In the genomic region with DNA sequence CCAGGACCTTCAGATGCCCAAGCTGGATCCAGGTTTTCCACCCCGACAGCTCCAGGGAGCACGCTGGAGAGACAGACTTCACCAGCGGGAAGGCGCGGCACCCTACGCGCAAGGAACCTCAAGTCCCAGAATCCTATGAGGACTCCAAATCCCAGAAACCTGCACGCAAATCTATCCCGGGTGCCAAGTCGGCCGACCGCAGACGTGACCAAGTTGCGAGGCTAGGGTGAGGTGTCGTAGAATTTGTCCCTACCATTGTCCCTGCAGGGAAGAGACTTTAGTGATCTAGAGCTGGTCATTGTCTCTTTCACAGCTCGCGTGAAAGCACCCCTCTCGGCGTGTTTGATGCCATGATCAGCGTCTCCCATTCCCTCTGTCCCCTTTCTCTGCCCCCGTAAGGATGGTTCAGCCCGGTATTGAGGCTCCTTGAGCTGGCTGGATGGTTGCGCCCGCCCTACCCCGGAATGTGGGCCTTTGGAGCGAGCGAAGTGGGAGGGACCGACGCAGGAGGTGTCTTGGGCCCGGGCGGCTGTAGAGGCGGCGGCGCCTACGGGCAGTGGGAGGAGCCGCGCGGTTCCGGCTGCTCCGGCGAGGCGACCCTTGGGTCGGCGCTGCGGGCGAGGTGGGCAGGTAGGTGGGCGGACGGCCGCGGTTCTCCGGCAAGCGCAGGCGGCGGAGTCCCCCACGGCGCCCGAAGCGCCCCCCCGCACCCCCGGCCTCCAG, we compare ENCODE assay signal across 1 cellular context.
TF ChIP-seq lines count a peak whose summit lies in the region.

A gene (plus strand): TSS at position 501 of the 723 bp plus-strand sequence. CDS start 246 bp downstream, outside the sequence.

TF ChIP-seq in HepG2, 621 proteins besides CTCF, POLR2A, EP300 and RAD21 (continued from another document):
- TF ChIP-seq, protein P1, sequence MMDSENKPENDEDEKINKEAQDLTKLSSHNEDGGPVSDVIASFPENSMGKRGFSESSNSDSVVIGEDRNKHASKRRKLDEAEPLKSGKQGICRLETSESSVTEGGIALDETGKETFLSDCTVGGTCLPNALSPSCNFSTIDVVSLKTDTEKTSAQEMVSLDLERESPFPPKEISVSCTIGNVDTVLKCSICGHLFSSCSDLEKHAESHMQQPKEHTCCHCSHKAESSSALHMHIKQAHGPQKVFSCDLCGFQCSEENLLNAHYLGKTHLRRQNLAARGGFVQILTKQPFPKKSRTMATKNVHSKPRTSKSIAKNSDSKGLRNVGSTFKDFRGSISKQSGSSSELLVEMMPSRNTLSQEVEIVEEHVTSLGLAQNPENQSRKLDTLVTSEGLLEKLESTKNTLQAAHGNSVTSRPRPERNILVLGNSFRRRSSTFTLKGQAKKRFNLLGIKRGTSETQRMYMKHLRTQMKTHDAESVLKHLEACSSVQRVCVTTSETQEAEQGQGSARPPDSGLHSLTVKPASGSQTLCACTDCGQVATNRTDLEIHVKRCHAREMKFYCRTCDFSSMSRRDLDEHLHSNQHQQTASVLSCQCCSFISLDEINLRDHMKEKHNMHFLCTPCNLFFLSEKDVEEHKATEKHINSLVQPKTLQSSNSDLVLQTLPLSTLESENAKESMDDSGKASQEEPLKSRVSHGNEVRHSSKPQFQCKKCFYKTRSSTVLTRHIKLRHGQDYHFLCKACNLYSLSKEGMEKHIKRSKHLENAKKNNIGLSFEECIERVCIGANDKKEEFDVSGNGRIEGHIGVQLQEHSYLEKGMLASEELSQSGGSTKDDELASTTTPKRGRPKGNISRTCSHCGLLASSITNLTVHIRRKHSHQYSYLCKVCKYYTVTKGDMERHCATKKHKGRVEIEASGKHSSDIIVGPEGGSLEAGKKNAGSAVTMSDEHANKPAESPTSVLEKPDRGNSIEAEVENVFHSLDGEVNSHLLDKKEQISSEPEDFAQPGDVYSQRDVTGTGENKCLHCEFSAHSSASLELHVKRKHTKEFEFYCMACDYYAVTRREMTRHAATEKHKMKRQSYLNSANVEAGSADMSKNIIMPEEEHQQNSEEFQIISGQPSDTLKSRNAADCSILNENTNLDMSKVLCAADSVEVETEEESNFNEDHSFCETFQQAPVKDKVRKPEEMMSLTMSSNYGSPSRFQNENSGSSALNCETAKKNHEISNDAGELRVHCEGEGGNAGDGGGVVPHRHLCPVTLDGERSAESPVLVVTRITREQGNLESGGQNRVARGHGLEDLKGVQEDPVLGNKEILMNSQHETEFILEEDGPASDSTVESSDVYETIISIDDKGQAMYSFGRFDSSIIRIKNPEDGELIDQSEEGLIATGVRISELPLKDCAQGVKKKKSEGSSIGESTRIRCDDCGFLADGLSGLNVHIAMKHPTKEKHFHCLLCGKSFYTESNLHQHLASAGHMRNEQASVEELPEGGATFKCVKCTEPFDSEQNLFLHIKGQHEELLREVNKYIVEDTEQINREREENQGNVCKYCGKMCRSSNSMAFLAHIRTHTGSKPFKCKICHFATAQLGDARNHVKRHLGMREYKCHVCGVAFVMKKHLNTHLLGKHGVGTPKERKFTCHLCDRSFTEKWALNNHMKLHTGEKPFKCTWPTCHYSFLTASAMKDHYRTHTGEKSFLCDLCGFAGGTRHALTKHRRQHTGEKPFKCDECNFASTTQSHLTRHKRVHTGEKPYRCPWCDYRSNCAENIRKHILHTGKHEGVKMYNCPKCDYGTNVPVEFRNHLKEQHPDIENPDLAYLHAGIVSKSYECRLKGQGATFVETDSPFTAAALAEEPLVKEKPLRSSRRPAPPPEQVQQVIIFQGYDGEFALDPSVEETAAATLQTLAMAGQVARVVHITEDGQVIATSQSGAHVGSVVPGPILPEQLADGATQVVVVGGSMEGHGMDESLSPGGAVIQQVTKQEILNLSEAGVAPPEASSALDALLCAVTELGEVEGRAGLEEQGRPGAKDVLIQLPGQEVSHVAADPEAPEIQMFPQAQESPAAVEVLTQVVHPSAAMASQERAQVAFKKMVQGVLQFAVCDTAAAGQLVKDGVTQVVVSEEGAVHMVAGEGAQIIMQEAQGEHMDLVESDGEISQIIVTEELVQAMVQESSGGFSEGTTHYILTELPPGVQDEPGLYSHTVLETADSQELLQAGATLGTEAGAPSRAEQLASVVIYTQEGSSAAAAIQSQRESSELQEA (CRISPR knock-in tag; IDR thresholded peaks at IDR 0.05; ENCODE audit: not compliant biosample characterization) = no peak
- peak; percentile 76 for TF ChIP-seq HNRNPLL (IDR thresholded peaks at IDR 0.05; ENCODE audit: low read depth, low read length, poor library complexity, severe bottlenecking)
- TF ChIP-seq KLF6 (CRISPR knock-in tag; IDR thresholded peaks at IDR 0.05) = 0 out of 2 replicates have a peak, but pooled peaks have one; percentile 40
- TF ChIP-seq HDAC2 (CRISPR knock-in tag; IDR thresholded peaks at IDR 0.05) = 0 out of 2 replicates have a peak, but pooled peaks have one; percentile 14
- peak; percentile 62 for TF ChIP-seq ZSCAN21 (CRISPR knock-in tag; IDR thresholded peaks at IDR 0.05; ENCODE audit: borderline replicate concordance)
- peak; percentile 61; the same call in 1 of the 2 replicates for TF ChIP-seq ZSCAN31 (CRISPR knock-in tag; IDR thresholded peaks at IDR 0.05; ENCODE audit: low read depth)
- TF ChIP-seq POLR2AphosphoS5 (IDR thresholded peaks at IDR 0.05; ENCODE audit: low read depth, low read length) = peak; percentile 49
- TF ChIP-seq, protein P2, sequence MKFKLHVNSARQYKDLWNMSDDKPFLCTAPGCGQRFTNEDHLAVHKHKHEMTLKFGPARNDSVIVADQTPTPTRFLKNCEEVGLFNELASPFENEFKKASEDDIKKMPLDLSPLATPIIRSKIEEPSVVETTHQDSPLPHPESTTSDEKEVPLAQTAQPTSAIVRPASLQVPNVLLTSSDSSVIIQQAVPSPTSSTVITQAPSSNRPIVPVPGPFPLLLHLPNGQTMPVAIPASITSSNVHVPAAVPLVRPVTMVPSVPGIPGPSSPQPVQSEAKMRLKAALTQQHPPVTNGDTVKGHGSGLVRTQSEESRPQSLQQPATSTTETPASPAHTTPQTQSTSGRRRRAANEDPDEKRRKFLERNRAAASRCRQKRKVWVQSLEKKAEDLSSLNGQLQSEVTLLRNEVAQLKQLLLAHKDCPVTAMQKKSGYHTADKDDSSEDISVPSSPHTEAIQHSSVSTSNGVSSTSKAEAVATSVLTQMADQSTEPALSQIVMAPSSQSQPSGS (CRISPR knock-in tag; IDR thresholded peaks at IDR 0.05) = peak; percentile 74
- TF ChIP-seq, protein P3, sequence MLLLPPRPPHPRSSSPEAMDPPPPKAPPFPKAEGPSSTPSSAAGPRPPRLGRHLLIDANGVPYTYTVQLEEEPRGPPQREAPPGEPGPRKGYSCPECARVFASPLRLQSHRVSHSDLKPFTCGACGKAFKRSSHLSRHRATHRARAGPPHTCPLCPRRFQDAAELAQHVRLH (CRISPR knock-in tag; IDR thresholded peaks at IDR 0.05; ENCODE audit: borderline replicate concordance, low read depth) = 0 out of 2 replicates have a peak, but pooled peaks have one; percentile 25
- TF ChIP-seq ZNF451 (CRISPR knock-in tag; IDR thresholded peaks at IDR 0.05) = 0 out of 2 replicates have a peak, but pooled peaks have one; percentile 53
- no peak for TF ChIP-seq ZBTB42 (CRISPR knock-in tag; IDR thresholded peaks at IDR 0.05)
- no peak for TF ChIP-seq ZNF607 (CRISPR knock-in tag; IDR thresholded peaks at IDR 0.05; ENCODE audit: borderline replicate concordance)
- TF ChIP-seq, protein P4, sequence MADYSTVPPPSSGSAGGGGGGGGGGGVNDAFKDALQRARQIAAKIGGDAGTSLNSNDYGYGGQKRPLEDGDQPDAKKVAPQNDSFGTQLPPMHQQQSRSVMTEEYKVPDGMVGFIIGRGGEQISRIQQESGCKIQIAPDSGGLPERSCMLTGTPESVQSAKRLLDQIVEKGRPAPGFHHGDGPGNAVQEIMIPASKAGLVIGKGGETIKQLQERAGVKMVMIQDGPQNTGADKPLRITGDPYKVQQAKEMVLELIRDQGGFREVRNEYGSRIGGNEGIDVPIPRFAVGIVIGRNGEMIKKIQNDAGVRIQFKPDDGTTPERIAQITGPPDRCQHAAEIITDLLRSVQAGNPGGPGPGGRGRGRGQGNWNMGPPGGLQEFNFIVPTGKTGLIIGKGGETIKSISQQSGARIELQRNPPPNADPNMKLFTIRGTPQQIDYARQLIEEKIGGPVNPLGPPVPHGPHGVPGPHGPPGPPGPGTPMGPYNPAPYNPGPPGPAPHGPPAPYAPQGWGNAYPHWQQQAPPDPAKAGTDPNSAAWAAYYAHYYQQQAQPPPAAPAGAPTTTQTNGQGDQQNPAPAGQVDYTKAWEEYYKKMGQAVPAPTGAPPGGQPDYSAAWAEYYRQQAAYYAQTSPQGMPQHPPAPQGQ (CRISPR knock-in tag; IDR thresholded peaks at IDR 0.05; ENCODE audit: borderline replicate concordance) = no peak
- TF ChIP-seq HES4 (CRISPR knock-in tag; IDR thresholded peaks at IDR 0.05; ENCODE audit: borderline replicate concordance) = peak; percentile 87
- TF ChIP-seq, protein P5, sequence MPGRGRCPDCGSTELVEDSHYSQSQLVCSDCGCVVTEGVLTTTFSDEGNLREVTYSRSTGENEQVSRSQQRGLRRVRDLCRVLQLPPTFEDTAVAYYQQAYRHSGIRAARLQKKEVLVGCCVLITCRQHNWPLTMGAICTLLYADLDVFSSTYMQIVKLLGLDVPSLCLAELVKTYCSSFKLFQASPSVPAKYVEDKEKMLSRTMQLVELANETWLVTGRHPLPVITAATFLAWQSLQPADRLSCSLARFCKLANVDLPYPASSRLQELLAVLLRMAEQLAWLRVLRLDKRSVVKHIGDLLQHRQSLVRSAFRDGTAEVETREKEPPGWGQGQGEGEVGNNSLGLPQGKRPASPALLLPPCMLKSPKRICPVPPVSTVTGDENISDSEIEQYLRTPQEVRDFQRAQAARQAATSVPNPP (CRISPR knock-in tag; IDR thresholded peaks at IDR 0.05) = 0 out of 2 replicates have a peak, but pooled peaks have one; percentile 30
- TF ChIP-seq, protein P6, sequence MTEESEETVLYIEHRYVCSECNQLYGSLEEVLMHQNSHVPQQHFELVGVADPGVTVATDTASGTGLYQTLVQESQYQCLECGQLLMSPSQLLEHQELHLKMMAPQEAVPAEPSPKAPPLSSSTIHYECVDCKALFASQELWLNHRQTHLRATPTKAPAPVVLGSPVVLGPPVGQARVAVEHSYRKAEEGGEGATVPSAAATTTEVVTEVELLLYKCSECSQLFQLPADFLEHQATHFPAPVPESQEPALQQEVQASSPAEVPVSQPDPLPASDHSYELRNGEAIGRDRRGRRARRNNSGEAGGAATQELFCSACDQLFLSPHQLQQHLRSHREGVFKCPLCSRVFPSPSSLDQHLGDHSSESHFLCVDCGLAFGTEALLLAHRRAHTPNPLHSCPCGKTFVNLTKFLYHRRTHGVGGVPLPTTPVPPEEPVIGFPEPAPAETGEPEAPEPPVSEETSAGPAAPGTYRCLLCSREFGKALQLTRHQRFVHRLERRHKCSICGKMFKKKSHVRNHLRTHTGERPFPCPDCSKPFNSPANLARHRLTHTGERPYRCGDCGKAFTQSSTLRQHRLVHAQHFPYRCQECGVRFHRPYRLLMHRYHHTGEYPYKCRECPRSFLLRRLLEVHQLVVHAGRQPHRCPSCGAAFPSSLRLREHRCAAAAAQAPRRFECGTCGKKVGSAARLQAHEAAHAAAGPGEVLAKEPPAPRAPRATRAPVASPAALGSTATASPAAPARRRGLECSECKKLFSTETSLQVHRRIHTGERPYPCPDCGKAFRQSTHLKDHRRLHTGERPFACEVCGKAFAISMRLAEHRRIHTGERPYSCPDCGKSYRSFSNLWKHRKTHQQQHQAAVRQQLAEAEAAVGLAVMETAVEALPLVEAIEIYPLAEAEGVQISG (CRISPR knock-in tag; IDR thresholded peaks at IDR 0.05) = peak; percentile 73; the same call in 1 of the 2 replicates
- no peak for TF ChIP-seq ZNF878 (CRISPR knock-in tag; IDR thresholded peaks at IDR 0.05)
- TF ChIP-seq, protein P7, sequence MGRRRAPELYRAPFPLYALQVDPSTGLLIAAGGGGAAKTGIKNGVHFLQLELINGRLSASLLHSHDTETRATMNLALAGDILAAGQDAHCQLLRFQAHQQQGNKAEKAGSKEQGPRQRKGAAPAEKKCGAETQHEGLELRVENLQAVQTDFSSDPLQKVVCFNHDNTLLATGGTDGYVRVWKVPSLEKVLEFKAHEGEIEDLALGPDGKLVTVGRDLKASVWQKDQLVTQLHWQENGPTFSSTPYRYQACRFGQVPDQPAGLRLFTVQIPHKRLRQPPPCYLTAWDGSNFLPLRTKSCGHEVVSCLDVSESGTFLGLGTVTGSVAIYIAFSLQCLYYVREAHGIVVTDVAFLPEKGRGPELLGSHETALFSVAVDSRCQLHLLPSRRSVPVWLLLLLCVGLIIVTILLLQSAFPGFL (CRISPR knock-in tag; IDR thresholded peaks at IDR 0.05) = no peak
- peak; percentile 77; the same call in 1 of the 2 replicates for TF ChIP-seq SP4 (CRISPR knock-in tag; IDR thresholded peaks at IDR 0.05)
- TF ChIP-seq ZNF441 (CRISPR knock-in tag; IDR thresholded peaks at IDR 0.05; ENCODE audit: borderline replicate concordance) = peak; percentile 33; the same call in 1 of the 2 replicates
- 0 out of 2 replicates have a peak, but pooled peaks have one; percentile 48 for TF ChIP-seq ZZZ3 (CRISPR knock-in tag; IDR thresholded peaks at IDR 0.05; ENCODE audit: borderline replicate concordance)
- peak; percentile 74 for TF ChIP-seq SAP130 (CRISPR knock-in tag; IDR thresholded peaks at IDR 0.05; ENCODE audit: low read depth)
- no peak for TF ChIP-seq RARG (CRISPR knock-in tag; IDR thresholded peaks at IDR 0.05; ENCODE audit: low read depth)
- TF ChIP-seq TEAD3 (CRISPR knock-in tag; optimal IDR thresholded peaks at IDR 0.05; ENCODE audit: borderline replicate concordance) = peak; percentile 98
- TF ChIP-seq ZNF615 (CRISPR knock-in tag; IDR thresholded peaks at IDR 0.05; ENCODE audit: borderline replicate concordance) = no peak
- TF ChIP-seq, protein P8, sequence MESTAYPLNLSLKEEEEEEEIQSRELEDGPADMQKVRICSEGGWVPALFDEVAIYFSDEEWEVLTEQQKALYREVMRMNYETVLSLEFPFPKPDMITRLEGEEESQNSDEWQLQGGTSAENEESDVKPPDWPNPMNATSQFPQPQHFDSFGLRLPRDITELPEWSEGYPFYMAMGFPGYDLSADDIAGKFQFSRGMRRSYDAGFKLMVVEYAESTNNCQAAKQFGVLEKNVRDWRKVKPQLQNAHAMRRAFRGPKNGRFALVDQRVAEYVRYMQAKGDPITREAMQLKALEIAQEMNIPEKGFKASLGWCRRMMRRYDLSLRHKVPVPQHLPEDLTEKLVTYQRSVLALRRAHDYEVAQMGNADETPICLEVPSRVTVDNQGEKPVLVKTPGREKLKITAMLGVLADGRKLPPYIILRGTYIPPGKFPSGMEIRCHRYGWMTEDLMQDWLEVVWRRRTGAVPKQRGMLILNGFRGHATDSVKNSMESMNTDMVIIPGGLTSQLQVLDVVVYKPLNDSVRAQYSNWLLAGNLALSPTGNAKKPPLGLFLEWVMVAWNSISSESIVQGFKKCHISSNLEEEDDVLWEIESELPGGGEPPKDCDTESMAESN (CRISPR knock-in tag; conservative IDR thresholded peaks at IDR 0.05) = peak; percentile 70; the same call in 1 of the 2 replicates
- peak; percentile 84 for TF ChIP-seq ZFX (CRISPR knock-in tag; IDR thresholded peaks at IDR 0.05; ENCODE audit: low read depth)
- TF ChIP-seq, protein P9, sequence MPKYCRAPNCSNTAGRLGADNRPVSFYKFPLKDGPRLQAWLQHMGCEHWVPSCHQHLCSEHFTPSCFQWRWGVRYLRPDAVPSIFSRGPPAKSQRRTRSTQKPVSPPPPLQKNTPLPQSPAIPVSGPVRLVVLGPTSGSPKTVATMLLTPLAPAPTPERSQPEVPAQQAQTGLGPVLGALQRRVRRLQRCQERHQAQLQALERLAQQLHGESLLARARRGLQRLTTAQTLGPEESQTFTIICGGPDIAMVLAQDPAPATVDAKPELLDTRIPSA (CRISPR knock-in tag; IDR thresholded peaks at IDR 0.05; ENCODE audit: borderline replicate concordance) = no peak
- TF ChIP-seq MEIS1 (CRISPR knock-in tag; IDR thresholded peaks at IDR 0.05; ENCODE audit: borderline replicate concordance) = peak; percentile 67; the same call in 1 of the 2 replicates
